ENCODE assay signal across 8 cellular contexts in genomic region chr4:118591339-118592046, GRCh38.
A peak's percentile ranks its signal among the peaks of the same experiment; 100 is the strongest.
DNase-seq lines count a peak whose midpoint lies in the region; ATAC-seq and TF ChIP-seq lines count a peak whose summit lies in the region.
"Not testable (repeated sequence)": the region's sequence is repeated elsewhere in the genome, so short reads cannot be mapped to it uniquely, and the experiment has no call there.

No MANE protein-coding gene starts in this region.

- H3K4me1 ChIP-seq in breast epithelium; iPS-15b (ENCODE audit: control insufficient read depth, insufficient read depth, low read length); sigmoid colon: not testable (repeated sequence)

- peak; percentile 96 for ATAC-seq in GM18520 (IDR thresholded peaks at IDR 0.05; ENCODE audit: unreplicated experiment)
- ATAC-seq in HG03039 (IDR thresholded peaks at IDR 0.05; ENCODE audit: unreplicated experiment), result peak; percentile 99

- H3K27me3 ChIP-seq in WERI-Rb-1 (ENCODE audit: insufficient read depth, low read depth, severe bottlenecking); breast epithelium; iPS-15b (ENCODE audit: control insufficient read depth, insufficient read depth, low read length); sigmoid colon: not testable (repeated sequence)

- intact Hi-C loops in breast epithelium (cut with DNase I; ENCODE audit: low total_unique reads); sigmoid colon (cut with DNase I): not testable (repeated sequence)

- H3K27ac ChIP-seq in WERI-Rb-1 (peak overlapping the region; percentile 76), breast epithelium (peak overlapping the region; percentile 85 to 87), sigmoid colon (peak overlapping the region; percentile 81 to 84 (median 82))

- 5 to 12% methylated on average over 28 of the region's 28 CpGs for WGBS in sigmoid colon, 2 donors

- H3K9ac ChIP-seq in iPS-15b (ENCODE audit: low read depth, low read length), result peak overlapping the region; percentile 65

- peak in 1 of 4 donors; percentile 77 for TF ChIP-seq EP300 in sigmoid colon (IDR thresholded peaks at IDR 0.05)

- H3K36me3 ChIP-seq in WERI-Rb-1; breast epithelium; iPS-15b (ENCODE audit: control insufficient read depth, insufficient read depth, low read length); sigmoid colon: not testable (repeated sequence)

- H3K9me3 ChIP-seq in WERI-Rb-1 (ENCODE audit: severe bottlenecking); breast epithelium; iPS-15b (ENCODE audit: control insufficient read depth, insufficient read depth, low read length); sigmoid colon: not testable (repeated sequence)

- TF ChIP-seq CTCF in WERI-Rb-1 (IDR thresholded peaks at IDR 0.05; ENCODE audit: low read depth, low read length); sigmoid colon (IDR thresholded peaks at IDR 0.05): not testable (repeated sequence)
- peak in 2 of 3 donors; percentile 27 to 44 for TF ChIP-seq CTCF in breast epithelium (IDR thresholded peaks at IDR 0.05)

- TF ChIP-seq POLR2A in breast epithelium (IDR thresholded peaks at IDR 0.05), result peak; percentile 45
- peak; percentile 17 to 44 for TF ChIP-seq POLR2A in sigmoid colon (IDR thresholded peaks at IDR 0.05)

- DNase-seq in A172 (ENCODE audit: low spot score), result peak; percentile 88
- DNase-seq in NCI-H2107 treated with DMSO at 0.1 percent for 48 hours (lab: John Stamatoyannopoulos, UW; ENCODE audit: unreplicated experiment), result peak; percentile 39
- peak; percentile 91 for DNase-seq in WERI-Rb-1
- DNase-seq in breast epithelium (ENCODE audit: low spot score in 2 of 2), result peak; percentile 93 to 97
- peak; percentile 96 for DNase-seq in sigmoid colon

- H3K4me3 ChIP-seq in WERI-Rb-1 (ENCODE audit: low read depth, low read length), result peak overlapping the region; percentile 54
- peak overlapping the region; percentile 40 to 69 (median 58) for H3K4me3 ChIP-seq in breast epithelium
- peak overlapping the region; percentile 66 for H3K4me3 ChIP-seq in iPS-15b (ENCODE audit: low read depth, low read length)
- H3K4me3 ChIP-seq in sigmoid colon, result peak overlapping the region; percentile 49 to 54 (median 51)

Comparison
In these comparisons a context has a peak if more than half of its experiments do, and no peak if none do; other contexts are left out.
1. Peak in every context shown above with its lines: DNase-seq, ATAC-seq, H3K4me3 ChIP-seq and H3K27ac ChIP-seq.
2. DNase-seq: peak in every context shown above with its lines; median percentile 96 in sigmoid colon; 95 in breast epithelium; 91 in WERI-Rb-1; 88 in A172; 39 in NCI-H2107 treated with DMSO at 0.1 percent for 48 hours.